In genomic region chr6:4731996-4732395, GRCh38 we compare ENCODE assay signal across 20 cellular contexts.
"Had no signal": no experiment of that assay in that cellular context is flagged by ENCODE, and none has a peak within 500 bp of the region (broad histone marks: within the 10 kb centered on the region; RNA-seq: fewer than 3 reads in every experiment).

No MANE protein-coding gene starts in this region.

- DNase-seq: islet precursor cell; left ventricle myocardium inferior; mesendoderm; naive B cell; natural killer cell; nephron progenitor cell; ovary; retina; right cardiac atrium; spleen; stimulated activated CD4-positive, alpha-beta T cell treated with anti-CD3 and anti-CD28 coated beads, Interleukin-4, amount 100 ng/mL, for 24 hours; stimulated activated naive CD4-positive, alpha-beta T cell; tibial artery; uterus had no signal

- H3K9me3 ChIP-seq: left ventricle myocardium inferior, ovary, prostate gland, spleen, suprapubic skin, thoracic aorta, tibial artery, uterus had no signal

- H3K36me3 ChIP-seq: left ventricle myocardium inferior, neural progenitor cell, ovary, prostate gland, spleen, suprapubic skin, thoracic aorta, tibial artery, uterus had no signal

- H3K27ac ChIP-seq: left ventricle myocardium inferior, neural progenitor cell, ovary, prostate gland, spleen, suprapubic skin, thoracic aorta, tibial artery had no signal

- H3K4me1 ChIP-seq: prostate gland, uterus had no signal

- ATAC-seq: natural killer cell; stimulated activated effector memory CD8-positive, alpha-beta T cell treated with anti-CD3 and anti-CD28 coated beads, Interleukin-12 subunit alpha, Interleukin-12 subunit beta, amount 100 ng/mL, for 72 hours had no signal

- H3K27me3 ChIP-seq: neural progenitor cell, ovary, spleen, suprapubic skin, uterus had no signal

- H3K4me3 ChIP-seq: lung, neural progenitor cell, prostate gland, tibial artery had no signal

- H3K9ac ChIP-seq: neural progenitor cell had no signal
